In genomic region chr19:48573163-48573505, GRCh38 we compare ENCODE assay signal across 26 cellular contexts. TPM values are rescaled to one million over a fixed set of nuclear protein-coding genes. Genes with fewer than 3 reads are reported as not detected.
A peak's percentile ranks its signal among the peaks of the same experiment; 100 is the strongest.
DNase-seq lines count a peak whose midpoint lies in the region; ATAC-seq and TF ChIP-seq lines count a peak whose summit lies in the region.
"Had no signal": no experiment of that assay in that cellular context is flagged by ENCODE, and none has a peak within 500 bp of the region (broad histone marks: within the 10 kb centered on the region; RNA-seq: fewer than 3 reads in every experiment).

No MANE protein-coding gene starts in this region.

- CTCF ChIA-PET in Caco-2 (lab: Charles Lee), result interaction anchor here (0.7 to 1.2 kb wide), 3 partner anchors 11 to 86 kb away, joined by 3 to 5 read pairs (median 3); no protein-coding TSS in a partner anchor
- CTCF ChIA-PET in Panc1 (lab: Charles Lee), result interaction anchor here (0.6 kb wide), 1 partner anchor 160 kb away, joined by 6 read pairs; no protein-coding TSS in a partner anchor

- BruUV-seq in Caco-2 (replicated peaks; lab: Mats Ljungman, UMichigan) (no TSS peak), Panc1 (replicated peaks; lab: Mats Ljungman, UMichigan) (no TSS peak)

- DNase-seq in Caco-2, result no peak
- no peak for DNase-seq in Panc1 (ENCODE audit: low read depth, low spot score)
- DNase-seq: activated CD4-positive, alpha-beta memory T cell treated with anti-CD3 and anti-CD28 coated beads, Interleukin-2, amount 10 ng/mL, durations not matched to agents 7 days and 5 days; activated naive CD4-positive, alpha-beta T cell treated with anti-CD3 and anti-CD28 coated beads, Interleukin-2, amount 50 U/mL, for 16 hours; activated T-cell treated with anti-CD3 and anti-CD28 coated beads, Interleukin-2, amount 50 U/mL, for 24 hours; CD4-positive, alpha-beta T cell; DND-41; mucosa of descending colon; NCI-H1436; NCI-H2171; NCI-H69; nucleus accumbens; OCI-M1; stimulated activated naive CD8-positive, alpha-beta T cell treated with anti-CD3 and anti-CD28 coated beads, Interleukin-15, Interleukin-2, amounts not matched to agents 100 U/mL and 50 U/mL, for 24 hours; T-helper 2 cell had no signal

- H3K27me3 Mint-ChIP-seq in Caco-2 (ENCODE audit: insufficient read depth, unreplicated experiment) (no peaks in the 10 kb centered on the region), nephron (ENCODE audit: low read depth) (peaks cover 14% of the 10 kb centered on the region)
- H3K27me3 Mint-ChIP-seq: activated CD4-positive, alpha-beta memory T cell treated with anti-CD3 and anti-CD28 coated beads, Interleukin-2, amount 10 ng/mL, durations not matched to agents 7 days and 5 days; activated T-cell treated with anti-CD3 and anti-CD28 coated beads, Interleukin-2, amount 50 U/mL, for 24 hours had no signal

- peak overlapping the region; percentile 67 for H3K27ac Mint-ChIP-seq in Caco-2 (ENCODE audit: unreplicated experiment)
- peak overlapping the region in 2 of 3 experiments; percentile 49 to 56 for H3K27ac Mint-ChIP-seq in nephron
- H3K27ac Mint-ChIP-seq: activated CD4-positive, alpha-beta memory T cell treated with anti-CD3 and anti-CD28 coated beads, Interleukin-2, amount 10 ng/mL, durations not matched to agents 7 days and 5 days; activated T-cell treated with anti-CD3 and anti-CD28 coated beads, Interleukin-2, amount 50 U/mL, for 24 hours; CD4-positive, alpha-beta T cell; WTC11 had no signal

- H3K4me1 Mint-ChIP-seq in Caco-2 (ENCODE audit: low read depth, unreplicated experiment) (peaks cover 18% of the 10 kb centered on the region), nephron (peaks cover 7% of the 10 kb centered on the region)
- H3K4me1 Mint-ChIP-seq: activated CD4-positive, alpha-beta memory T cell treated with anti-CD3 and anti-CD28 coated beads, Interleukin-2, amount 10 ng/mL, durations not matched to agents 7 days and 5 days had no signal

- ATAC-seq in Panc1 (no peak), GM21576 (IDR thresholded peaks at IDR 0.05; ENCODE audit: unreplicated experiment) (no peak), GM18517 (IDR thresholded peaks at IDR 0.05; ENCODE audit: unreplicated experiment) (no peak), GM21619 (IDR thresholded peaks at IDR 0.05; ENCODE audit: unreplicated experiment) (no peak)
- ATAC-seq: mucosa of descending colon; sciatic nerve; stimulated activated naive CD8-positive, alpha-beta T cell treated with anti-CD3 and anti-CD28 coated beads, Interleukin-15, Interleukin-2, amounts not matched to agents 100 U/mL and 50 U/mL, for 24 hours; WTC11 had no signal

- H3K36me3 Mint-ChIP-seq in Caco-2 (ENCODE audit: insufficient read depth, unreplicated experiment) (peaks cover 15% of the 10 kb centered on the region), nephron (ENCODE audit: low read depth) (no peaks in the 10 kb centered on the region)
- H3K36me3 Mint-ChIP-seq: WTC11 had no signal

- H3K4me1 ChIP-seq in Caco-2 (peaks cover 30% of the 10 kb centered on the region), Panc1 (ENCODE audit: control insufficient read depth, insufficient read depth, low read length) (peaks cover 11% of the 10 kb centered on the region)

- H3K4me3 ChIP-seq in Caco-2 (ENCODE audit: low read depth, low read length), result no peak overlapping the region
- no peak overlapping the region for H3K4me3 ChIP-seq in Panc1 (ENCODE audit: low read depth in 2 of 2, low read length in 2 of 2)
- H3K4me3 ChIP-seq: mucosa of descending colon had no signal

- POLR2A ChIA-PET in Caco-2 (lab: Charles Lee), result interaction anchor here (0.9 kb wide), 1 partner anchor 15 kb away, joined by 5 read pairs; no protein-coding TSS in a partner anchor
- POLR2A ChIA-PET in Panc1 (lab: Charles Lee), result interaction anchor here (0.7 kb wide), 1 partner anchor 11 kb away, joined by 7 read pairs; no protein-coding TSS in a partner anchor

- in situ Hi-C loops in Panc1 (cut with HindIII; ENCODE audit: low pct_unique_long_range_greater_than_20kb, low sequenced_read_pairs), result no loop called here

- H3K27ac ChIP-seq in Panc1 (ENCODE audit: low read length), result peak overlapping the region; percentile 59

- H3K9me3 ChIP-seq in Caco-2 (no peaks in the 10 kb centered on the region), Panc1 (ENCODE audit: control insufficient read depth, insufficient read depth, low read depth, low read length) (no peaks in the 10 kb centered on the region)
- H3K9me3 ChIP-seq: mucosa of descending colon had no signal

- intact Hi-C loops in Caco-2 (cut with micrococcal nuclease; ENCODE audit: unreplicated experiment), result no loop called here
- intact Hi-C loops in Panc1 (cut with micrococcal nuclease; ENCODE audit: unreplicated experiment), result no loop called here

- H3K4me3 Mint-ChIP-seq in Caco-2 (ENCODE audit: unreplicated experiment) (no peak overlapping the region), nephron (no peak overlapping the region)
- H3K4me3 Mint-ChIP-seq: activated CD4-positive, alpha-beta memory T cell treated with anti-CD3 and anti-CD28 coated beads, Interleukin-2, amount 10 ng/mL, durations not matched to agents 7 days and 5 days; activated T-cell treated with anti-CD3 and anti-CD28 coated beads, Interleukin-2, amount 50 U/mL, for 24 hours; CD4-positive, alpha-beta T cell; WTC11 had no signal

- no peaks in the 10 kb centered on the region for H3K9me3 Mint-ChIP-seq in Caco-2 (ENCODE audit: unreplicated experiment)
- no peaks in the 10 kb centered on the region for H3K9me3 Mint-ChIP-seq in nephron
- H3K9me3 Mint-ChIP-seq: activated CD4-positive, alpha-beta memory T cell treated with anti-CD3 and anti-CD28 coated beads, Interleukin-2, amount 10 ng/mL, durations not matched to agents 7 days and 5 days; activated T-cell treated with anti-CD3 and anti-CD28 coated beads, Interleukin-2, amount 50 U/mL, for 24 hours; CD4-positive, alpha-beta T cell; WTC11 had no signal

- H3K36me3 ChIP-seq in Caco-2 (ENCODE audit: control insufficient read depth, insufficient read depth, low read length) (no peaks in the 10 kb centered on the region), Panc1 (ENCODE audit: control insufficient read depth, insufficient read depth, low read length) (no peaks in the 10 kb centered on the region)

- TF ChIP-seq CTCF in Caco-2 (IDR thresholded peaks at IDR 0.05; ENCODE audit: insufficient read depth in 1 of 2, low read depth in 1 of 2, low read length in 1 of 2, severe bottlenecking in 1 of 2, unreplicated experiment in 1 of 2) (no peak), Panc1 (IDR thresholded peaks at IDR 0.05) (no peak), nephron (IDR thresholded peaks at IDR 0.05; ENCODE audit: unreplicated experiment in 3 of 3) (no peak)

- no peaks in the 10 kb centered on the region for H3K27me3 ChIP-seq in Caco-2 (replicated peaks; ENCODE audit: control insufficient read depth, insufficient read depth, low read length)
- H3K27me3 ChIP-seq in Panc1 (ENCODE audit: control insufficient read depth, insufficient read depth, low read length), result no peaks in the 10 kb centered on the region

RNA-seq across cellular contexts. Expression of gene SULT2B1, which starts 21.2 kb away (rescaled TPM):
- total RNA-seq in Caco-2 (2022) (1.00 and 1.4 TPM in 2 replicates), Panc1 (2021; ENCODE audit: unreplicated experiment) (3.6 TPM)
- 7.1 TPM for polyA plus RNA-seq in Panc1 (2012; ENCODE audit: insufficient read length)
- total RNA-seq: activated CD4-positive, alpha-beta memory T cell treated with anti-CD3 and anti-CD28 coated beads, Interleukin-2, amount 10 ng/mL, durations not matched to agents 7 days and 5 days; astrocyte; CD4-positive, alpha-beta T cell; endothelial cell of umbilical vein; fibroblast of villous mesenchyme; M059J; sciatic nerve had no signal
- polyA plus RNA-seq: endothelial cell of umbilical vein had no signal

RNA-seq across cellular contexts. Expression of gene SPACA4, which starts 33.4 kb away (rescaled TPM):
- total RNA-seq in Caco-2 (2022), result not detected in 2 replicates
- not detected for total RNA-seq in Panc1 (2021; ENCODE audit: unreplicated experiment)
- polyA plus RNA-seq in Panc1 (2012; ENCODE audit: insufficient read length), result not detected
- total RNA-seq: activated CD4-positive, alpha-beta memory T cell treated with anti-CD3 and anti-CD28 coated beads, Interleukin-2, amount 10 ng/mL, durations not matched to agents 7 days and 5 days; astrocyte; CD4-positive, alpha-beta T cell; endothelial cell of umbilical vein; fibroblast of villous mesenchyme; M059J; mucosa of descending colon; sciatic nerve; SK-MEL-5; WTC11 had no signal
- polyA plus RNA-seq: endothelial cell of umbilical vein had no signal

RNA-seq across cellular contexts. Expression of gene FAM83E, which starts 41.7 kb away (rescaled TPM):
- total RNA-seq in Caco-2 (2022) (5.8 and 6.8 TPM in 2 replicates), Panc1 (2021; ENCODE audit: unreplicated experiment) (1.0 TPM)
- not detected for polyA plus RNA-seq in Panc1 (2012; ENCODE audit: insufficient read length)
- total RNA-seq: sciatic nerve had no signal

RNA-seq across cellular contexts. Expression of gene RPL18, which starts 45.8 kb away (rescaled TPM):
- total RNA-seq in Caco-2 (2022) (1,812 and 1,896 TPM in 2 replicates), Panc1 (2021; ENCODE audit: unreplicated experiment) (670 TPM)
- polyA plus RNA-seq in Panc1 (2012; ENCODE audit: insufficient read length), result 1,127 TPM

RNA-seq across cellular contexts. Expression of gene SPHK2, which starts 46.2 kb away (rescaled TPM):
- total RNA-seq in Caco-2 (2022), result 134 and 140 TPM in 2 replicates
- 19.5 TPM for total RNA-seq in Panc1 (2021; ENCODE audit: unreplicated experiment)
- polyA plus RNA-seq in Panc1 (2012; ENCODE audit: insufficient read length), result 20.0 TPM
